In genomic region chr5:116002116-116002906, GRCh38 we compare ENCODE assay signal across 22 cellular contexts. TPM values are rescaled to one million over a fixed set of nuclear protein-coding genes. Genes with fewer than 3 reads are reported as not detected.
DNase-seq lines count a peak whose midpoint lies in the region; ATAC-seq, FAIRE-seq and TF ChIP-seq lines count a peak whose summit lies in the region.
"Had no signal": no experiment of that assay in that cellular context is flagged by ENCODE, and none has a peak within 500 bp of the region (broad histone marks: within the 10 kb centered on the region; RNA-seq: fewer than 3 reads in every experiment).

No MANE protein-coding gene starts in this region.

- no peaks in the 10 kb centered on the region for H4K20me1 ChIP-seq in GM12878 (ENCODE audit: control insufficient read depth, insufficient read depth)

- TF ChIP-seq CTCF in GM12878 (IDR thresholded peaks at IDR 0.05 in 2 of 3, conservative IDR thresholded peaks at IDR 0.05 in 1 of 3; ENCODE audit: control insufficient read depth in 2 of 3, extremely low read depth in 1 of 3, insufficient read depth in 1 of 3, low read depth in 3 of 3, low read length in 3 of 3) (no peak), fibroblast of villous mesenchyme (IDR thresholded peaks at IDR 0.05; ENCODE audit: insufficient read depth, low read depth, low read length) (no peak)

- H3K27me3 ChIP-seq in HUES48 (ENCODE audit: control insufficient read depth, insufficient read depth, low read length) = no peaks in the 10 kb centered on the region
- H3K27me3 ChIP-seq in GM12878 (replicated peaks in 1 of 2; ENCODE audit: control insufficient read depth in 2 of 2, insufficient read depth in 2 of 2, low read length in 1 of 2) = no peaks in the 10 kb centered on the region

- RAD21 ChIA-PET in GM12878 (lab: Charles Lee; ENCODE audit: unreplicated experiment) = no interaction called here

- TF ChIP-seq RAD21 in GM12878 (IDR thresholded peaks at IDR 0.05; ENCODE audit: insufficient read depth, low read depth, low read length) = no peak

- no peak overlapping the region for H3K4me2 ChIP-seq in GM12878 (ENCODE audit: control insufficient read depth, insufficient read depth)

- no peak for TF ChIP-seq POLR2A in GM12878 (IDR thresholded peaks at IDR 0.05; ENCODE audit: low read depth, low read length)

- in situ Hi-C loops in GM12878 (cut with MboI) = no loop called here

- H3K27ac ChIP-seq in HUES48 (ENCODE audit: low read depth, low read length) = peak overlapping the region; percentile 15
- H3K27ac ChIP-seq in GM12878 (ENCODE audit: control insufficient read depth, insufficient read depth) = no peak overlapping the region

- H3K9me3 ChIP-seq in HUES48 (ENCODE audit: control insufficient read depth, insufficient read depth, low read length) (no peaks in the 10 kb centered on the region), GM12878 (replicated peaks; ENCODE audit: control insufficient read depth, insufficient read depth, low read length) (no peaks in the 10 kb centered on the region)

- intact Hi-C loops in GM12878 (cut with micrococcal nuclease; ENCODE audit: unreplicated experiment) = no loop called here

- no peak for TF ChIP-seq EP300 in GM12878 (IDR thresholded peaks at IDR 0.05; ENCODE audit: borderline replicate concordance in 1 of 2, control insufficient read depth in 1 of 2, low read depth in 2 of 2, low read length in 2 of 2)

- H3K36me3 ChIP-seq in HUES48 (ENCODE audit: control insufficient read depth, insufficient read depth, low read length) (no peaks in the 10 kb centered on the region), GM12878 (ENCODE audit: control insufficient read depth in 2 of 2, insufficient read depth in 2 of 2, low read length in 1 of 2) (no peaks in the 10 kb centered on the region)

- DNase-seq in AG20443 (ENCODE audit: low spot score) (peak; percentile 15), GM12878 (ENCODE audit: low read depth, low spot score) (no peak), fibroblast of villous mesenchyme (ENCODE audit: low read depth) (peak; percentile 33)
- DNase-seq in activated naive CD4-positive, alpha-beta T cell treated with anti-CD3 and anti-CD28 coated beads, Interleukin-2, amount 50 U/mL, for 16 hours = no peak
- DNase-seq: activated CD8-positive, alpha-beta T cell treated with anti-CD3 and anti-CD28 coated beads, Interleukin-2, amount 10 ng/mL, durations not matched to agents 7 days and 5 days; activated naive CD4-positive, alpha-beta T cell treated with Interleukin-2 at 50 U/mL for 16 hours; activated T-cell treated with anti-CD3 and anti-CD28 coated beads, Interleukin-2, amount 50 U/mL, for 24 hours; anterior cingulate cortex; C1 segment of cervical spinal cord; Calu3; hypothalamus; islet precursor cell; NCI-H1105; NCI-H2081 treated with DMSO at 0.1 percent for 48 hours; NCI-H524; retina; T1000 had no signal

- H3K4me1 ChIP-seq in HUES48 (ENCODE audit: control insufficient read depth, insufficient read depth, low read length) = peaks cover 7% of the 10 kb centered on the region
- H3K4me1 ChIP-seq in GM12878 (ENCODE audit: control insufficient read depth, insufficient read depth, low read length) = no peaks in the 10 kb centered on the region

- H3K4me3 ChIP-seq in HUES48 (ENCODE audit: low read depth, low read length) = no peak overlapping the region
- no peak overlapping the region for H3K4me3 ChIP-seq in GM12878
- no peak overlapping the region for H3K4me3 ChIP-seq in fibroblast of villous mesenchyme (ENCODE audit: low read depth, low read length)

- WGBS in GM12878 (ENCODE audit: insufficient coverage, insufficient replicate concordance, low lambda C conversion rate, missing lambda C conversion rate) = 51% methylated on average over 6 of the region's 6 CpGs

- CTCF ChIA-PET in GM12878 (lab: Yijun Ruan, JAX) = no interaction called here

- no peak for ATAC-seq in GM12878
- no peak for ATAC-seq in GM19035 (IDR thresholded peaks at IDR 0.05; ENCODE audit: unreplicated experiment)
- ATAC-seq in HG02763 (IDR thresholded peaks at IDR 0.05; ENCODE audit: unreplicated experiment) = no peak
- no peak for ATAC-seq in HG03196 (IDR thresholded peaks at IDR 0.05; ENCODE audit: unreplicated experiment)
- ATAC-seq: activated CD8-positive, alpha-beta T cell treated with anti-CD3 and anti-CD28 coated beads, Interleukin-2, amount 10 ng/mL, durations not matched to agents 7 days and 5 days had no signal

- H3K79me2 ChIP-seq in GM12878 (ENCODE audit: control insufficient read depth, insufficient read depth, low read length) = no peaks in the 10 kb centered on the region

- SMC1A ChIA-PET in GM12878 (lab: Charles Lee; ENCODE audit: uncharacterized antibody, unreplicated experiment) = no interaction called here

- no peak overlapping the region for H2AFZ ChIP-seq in GM12878 (ENCODE audit: control insufficient read depth, low read depth, low read length)

- no TSS peak for BruUV-seq in GM12878 (replicated peaks; lab: Mats Ljungman, UMichigan)

- POLR2A ChIA-PET in GM12878 (lab: Charles Lee) = interaction anchor here (0.6 kb wide), 1 partner anchor 310 kb away, joined by 3 read pairs; no protein-coding TSS in a partner anchor

- peak; percentile 7 for FAIRE-seq in GM12878 (lab: Jason Lieb, UNC)

- H3K9ac ChIP-seq in HUES48 (ENCODE audit: low read depth, low read length) (no peak overlapping the region; the same call in 1 of the 2 replicates), GM12878 (ENCODE audit: control insufficient read depth, insufficient read depth, low read length) (no peak overlapping the region)

TF ChIP-seq in GM12878, 131 proteins besides CTCF, POLR2A, EP300 and RAD21 (continues in another document):
- TF ChIP-seq CREM (IDR thresholded peaks at IDR 0.05; ENCODE audit: low read depth) (no peak), ZZZ3 (IDR thresholded peaks at IDR 0.05; ENCODE audit: control insufficient read depth, insufficient read length, low read depth) (no peak), CREB1 (IDR thresholded peaks at IDR 0.05; ENCODE audit: low read depth) (no peak)
- TF ChIP-seq, protein P1, sequence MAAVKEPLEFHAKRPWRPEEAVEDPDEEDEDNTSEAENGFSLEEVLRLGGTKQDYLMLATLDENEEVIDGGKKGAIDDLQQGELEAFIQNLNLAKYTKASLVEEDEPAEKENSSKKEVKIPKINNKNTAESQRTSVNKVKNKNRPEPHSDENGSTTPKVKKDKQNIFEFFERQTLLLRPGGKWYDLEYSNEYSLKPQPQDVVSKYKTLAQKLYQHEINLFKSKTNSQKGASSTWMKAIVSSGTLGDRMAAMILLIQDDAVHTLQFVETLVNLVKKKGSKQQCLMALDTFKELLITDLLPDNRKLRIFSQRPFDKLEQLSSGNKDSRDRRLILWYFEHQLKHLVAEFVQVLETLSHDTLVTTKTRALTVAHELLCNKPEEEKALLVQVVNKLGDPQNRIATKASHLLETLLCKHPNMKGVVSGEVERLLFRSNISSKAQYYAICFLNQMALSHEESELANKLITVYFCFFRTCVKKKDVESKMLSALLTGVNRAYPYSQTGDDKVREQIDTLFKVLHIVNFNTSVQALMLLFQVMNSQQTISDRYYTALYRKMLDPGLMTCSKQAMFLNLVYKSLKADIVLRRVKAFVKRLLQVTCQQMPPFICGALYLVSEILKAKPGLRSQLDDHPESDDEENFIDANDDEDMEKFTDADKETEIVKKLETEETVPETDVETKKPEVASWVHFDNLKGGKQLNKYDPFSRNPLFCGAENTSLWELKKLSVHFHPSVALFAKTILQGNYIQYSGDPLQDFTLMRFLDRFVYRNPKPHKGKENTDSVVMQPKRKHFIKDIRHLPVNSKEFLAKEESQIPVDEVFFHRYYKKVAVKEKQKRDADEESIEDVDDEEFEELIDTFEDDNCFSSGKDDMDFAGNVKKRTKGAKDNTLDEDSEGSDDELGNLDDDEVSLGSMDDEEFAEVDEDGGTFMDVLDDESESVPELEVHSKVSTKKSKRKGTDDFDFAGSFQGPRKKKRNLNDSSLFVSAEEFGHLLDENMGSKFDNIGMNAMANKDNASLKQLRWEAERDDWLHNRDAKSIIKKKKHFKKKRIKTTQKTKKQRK (IDR thresholded peaks at IDR 0.05; ENCODE audit: low read depth, low read length) = no peak

RNA-seq across cellular contexts. Expression of gene ARL14EPL, which starts 30.0 kb away (rescaled TPM):
- total RNA-seq in GM12878 (2013; cell fraction: nucleolus; rRNA removed) = not detected in 2 replicates
- total RNA-seq in GM12878 (2014; rRNA removed) = not detected in 2 replicates
- not detected in 2 replicates for total RNA-seq in GM12878 (2014; rRNA removed; fragmentation: Illumina TruSeq; extraction: Trizol)
- not detected in 2 replicates for total RNA-seq in GM12878 (2021)
- not detected for polyA plus RNA-seq in GM12878 (2011; ENCODE audit: low read depth)
- 0.08 and 0.09 TPM in 2 replicates for polyA plus RNA-seq in GM12878 (2011; rRNA removed)
- polyA plus RNA-seq in GM12878 (2011; cell fraction: cytosol; rRNA removed) = 0.13 TPM in 1 of 2 replicates, not detected in the other
- not detected in 2 replicates for polyA plus RNA-seq in GM12878 (2011; cell fraction: nucleus; rRNA removed)
- polyA plus RNA-seq in GM12878 (2012) = not detected in 2 replicates
- not detected in 2 replicates for polyA plus RNA-seq in GM12878 (2014; fragmentation: Illumina TruSeq; extraction: Trizol)
- not detected for polyA plus RNA-seq in GM12878 (2014; fragmentation: Nextera tagmentation; extraction: Ambion mirVana)
- not detected in 2 replicates for polyA plus RNA-seq in GM12878 (2014; rRNA removed)
- not detected for polyA plus RNA-seq in GM12878 (2016; fragmentation: Nextera tagmentation; extraction: Ambion mirVana)
- not detected in 2 replicates for polyA minus RNA-seq in GM12878 (2011; rRNA and poly(A)+ RNA removed)
- not detected in 2 replicates for polyA minus RNA-seq in GM12878 (2011; cell fraction: cytosol; rRNA and poly(A)+ RNA removed)
- polyA minus RNA-seq in GM12878 (2011; cell fraction: nucleus; rRNA and poly(A)+ RNA removed) = not detected in 2 replicates
- not detected in 2 replicates for total RNA-seq in fibroblast of villous mesenchyme
- total RNA-seq: activated CD8-positive, alpha-beta T cell treated with anti-CD3 and anti-CD28 coated beads, Interleukin-2, amount 10 ng/mL, durations not matched to agents 7 days and 5 days; chondrocyte had no signal

RNA-seq across cellular contexts. Expression of gene LVRN, which starts 40.0 kb away (rescaled TPM):
- 2.9 and 3.7 TPM in 2 replicates for total RNA-seq in GM12878 (2013; cell fraction: nucleolus; rRNA removed)
- total RNA-seq in GM12878 (2014; rRNA removed) = 0.11 TPM in 1 of 2 replicates, not detected in the other
- total RNA-seq in GM12878 (2014; rRNA removed; fragmentation: Illumina TruSeq; extraction: Trizol) = 0.04 TPM in 1 of 2 replicates, not detected in the other
- total RNA-seq in GM12878 (2021) = not detected in 2 replicates
- 0.07 TPM for polyA plus RNA-seq in GM12878 (2011; ENCODE audit: low read depth)
- polyA plus RNA-seq in GM12878 (2011; rRNA removed) = 0.87 and 1.5 TPM in 2 replicates
- 0.06 and 0.08 TPM in 2 replicates for polyA plus RNA-seq in GM12878 (2011; cell fraction: cytosol; rRNA removed)
- 1.1 and 2.9 TPM in 2 replicates for polyA plus RNA-seq in GM12878 (2011; cell fraction: nucleus; rRNA removed)
- polyA plus RNA-seq in GM12878 (2012) = 0.23 and 0.52 TPM in 2 replicates
- polyA plus RNA-seq in GM12878 (2014; fragmentation: Illumina TruSeq; extraction: Trizol) = 0.10 and 0.11 TPM in 2 replicates
- under 1 TPM in 1 of 2 experiments, not detected in 1; 0.09 TPM for polyA plus RNA-seq in GM12878 (2014; fragmentation: Nextera tagmentation; extraction: Ambion mirVana)
- not detected in 2 replicates for polyA plus RNA-seq in GM12878 (2014; rRNA removed)
- under 1 TPM in 1 of 2 experiments, not detected in 1; 0.30 TPM for polyA plus RNA-seq in GM12878 (2016; fragmentation: Nextera tagmentation; extraction: Ambion mirVana)
- 0.21 and 0.44 TPM in 2 replicates for polyA minus RNA-seq in GM12878 (2011; rRNA and poly(A)+ RNA removed)
- 0.31 TPM in 1 of 2 replicates, not detected in the other for polyA minus RNA-seq in GM12878 (2011; cell fraction: cytosol; rRNA and poly(A)+ RNA removed)
- 0.97 and 1.1 TPM in 2 replicates for polyA minus RNA-seq in GM12878 (2011; cell fraction: nucleus; rRNA and poly(A)+ RNA removed)
- under 0.01 and 0.64 TPM in 2 replicates for total RNA-seq in fibroblast of villous mesenchyme
- total RNA-seq: activated CD8-positive, alpha-beta T cell treated with anti-CD3 and anti-CD28 coated beads, Interleukin-2, amount 10 ng/mL, durations not matched to agents 7 days and 5 days had no signal

Comparison
In these comparisons a context has a peak if more than half of its experiments do, and no peak if none do; other contexts are left out.
1. DNase-seq: peak in AG20443 (single experiment) and fibroblast of villous mesenchyme (single experiment); none in GM12878 (single experiment) and activated naive CD4-positive, alpha-beta T cell treated with anti-CD3 and anti-CD28 coated beads, Interleukin-2, amount 50 U/mL, for 16 hours (single experiment).